Comparison of ENCODE assay signal across 1 cellular context in genomic region chr1:21707086-21707840, GRCh38.
TF ChIP-seq lines count a peak whose summit lies in the region.

No MANE protein-coding gene starts in this region.

TF ChIP-seq in IMR-90, 13 proteins besides CTCF, POLR2A, EP300 and RAD21:
- no peak for TF ChIP-seq MAFK (IDR thresholded peaks at IDR 0.05; ENCODE audit: low read depth, low read length)
